Comparison of ENCODE assay signal across 1 cellular context in the genomic region with DNA sequence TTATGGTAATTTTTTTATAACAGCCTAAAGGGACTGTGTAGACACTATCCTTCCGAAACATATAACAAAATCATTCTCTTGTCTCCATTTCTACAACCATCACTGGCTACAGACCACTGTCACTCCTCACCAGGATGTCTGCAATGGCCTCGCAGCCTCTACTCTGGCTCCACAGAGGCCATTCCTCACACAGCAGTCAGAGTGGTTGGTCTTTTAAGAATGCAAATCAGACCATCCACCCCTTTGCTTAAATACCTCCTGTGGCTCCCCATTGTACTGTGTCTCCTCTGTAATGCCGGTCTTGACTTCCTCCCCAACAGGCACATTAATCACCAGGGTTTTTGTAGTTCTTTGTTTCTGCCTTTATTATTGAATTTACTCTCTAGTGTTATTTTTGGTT.
TF ChIP-seq lines count a peak whose summit lies in the region.

No MANE protein-coding gene starts in this region.

TF ChIP-seq in GM23338, 12 proteins besides CTCF, POLR2A, EP300 and RAD21 (continued from another document):
- TF ChIP-seq, protein P1, sequence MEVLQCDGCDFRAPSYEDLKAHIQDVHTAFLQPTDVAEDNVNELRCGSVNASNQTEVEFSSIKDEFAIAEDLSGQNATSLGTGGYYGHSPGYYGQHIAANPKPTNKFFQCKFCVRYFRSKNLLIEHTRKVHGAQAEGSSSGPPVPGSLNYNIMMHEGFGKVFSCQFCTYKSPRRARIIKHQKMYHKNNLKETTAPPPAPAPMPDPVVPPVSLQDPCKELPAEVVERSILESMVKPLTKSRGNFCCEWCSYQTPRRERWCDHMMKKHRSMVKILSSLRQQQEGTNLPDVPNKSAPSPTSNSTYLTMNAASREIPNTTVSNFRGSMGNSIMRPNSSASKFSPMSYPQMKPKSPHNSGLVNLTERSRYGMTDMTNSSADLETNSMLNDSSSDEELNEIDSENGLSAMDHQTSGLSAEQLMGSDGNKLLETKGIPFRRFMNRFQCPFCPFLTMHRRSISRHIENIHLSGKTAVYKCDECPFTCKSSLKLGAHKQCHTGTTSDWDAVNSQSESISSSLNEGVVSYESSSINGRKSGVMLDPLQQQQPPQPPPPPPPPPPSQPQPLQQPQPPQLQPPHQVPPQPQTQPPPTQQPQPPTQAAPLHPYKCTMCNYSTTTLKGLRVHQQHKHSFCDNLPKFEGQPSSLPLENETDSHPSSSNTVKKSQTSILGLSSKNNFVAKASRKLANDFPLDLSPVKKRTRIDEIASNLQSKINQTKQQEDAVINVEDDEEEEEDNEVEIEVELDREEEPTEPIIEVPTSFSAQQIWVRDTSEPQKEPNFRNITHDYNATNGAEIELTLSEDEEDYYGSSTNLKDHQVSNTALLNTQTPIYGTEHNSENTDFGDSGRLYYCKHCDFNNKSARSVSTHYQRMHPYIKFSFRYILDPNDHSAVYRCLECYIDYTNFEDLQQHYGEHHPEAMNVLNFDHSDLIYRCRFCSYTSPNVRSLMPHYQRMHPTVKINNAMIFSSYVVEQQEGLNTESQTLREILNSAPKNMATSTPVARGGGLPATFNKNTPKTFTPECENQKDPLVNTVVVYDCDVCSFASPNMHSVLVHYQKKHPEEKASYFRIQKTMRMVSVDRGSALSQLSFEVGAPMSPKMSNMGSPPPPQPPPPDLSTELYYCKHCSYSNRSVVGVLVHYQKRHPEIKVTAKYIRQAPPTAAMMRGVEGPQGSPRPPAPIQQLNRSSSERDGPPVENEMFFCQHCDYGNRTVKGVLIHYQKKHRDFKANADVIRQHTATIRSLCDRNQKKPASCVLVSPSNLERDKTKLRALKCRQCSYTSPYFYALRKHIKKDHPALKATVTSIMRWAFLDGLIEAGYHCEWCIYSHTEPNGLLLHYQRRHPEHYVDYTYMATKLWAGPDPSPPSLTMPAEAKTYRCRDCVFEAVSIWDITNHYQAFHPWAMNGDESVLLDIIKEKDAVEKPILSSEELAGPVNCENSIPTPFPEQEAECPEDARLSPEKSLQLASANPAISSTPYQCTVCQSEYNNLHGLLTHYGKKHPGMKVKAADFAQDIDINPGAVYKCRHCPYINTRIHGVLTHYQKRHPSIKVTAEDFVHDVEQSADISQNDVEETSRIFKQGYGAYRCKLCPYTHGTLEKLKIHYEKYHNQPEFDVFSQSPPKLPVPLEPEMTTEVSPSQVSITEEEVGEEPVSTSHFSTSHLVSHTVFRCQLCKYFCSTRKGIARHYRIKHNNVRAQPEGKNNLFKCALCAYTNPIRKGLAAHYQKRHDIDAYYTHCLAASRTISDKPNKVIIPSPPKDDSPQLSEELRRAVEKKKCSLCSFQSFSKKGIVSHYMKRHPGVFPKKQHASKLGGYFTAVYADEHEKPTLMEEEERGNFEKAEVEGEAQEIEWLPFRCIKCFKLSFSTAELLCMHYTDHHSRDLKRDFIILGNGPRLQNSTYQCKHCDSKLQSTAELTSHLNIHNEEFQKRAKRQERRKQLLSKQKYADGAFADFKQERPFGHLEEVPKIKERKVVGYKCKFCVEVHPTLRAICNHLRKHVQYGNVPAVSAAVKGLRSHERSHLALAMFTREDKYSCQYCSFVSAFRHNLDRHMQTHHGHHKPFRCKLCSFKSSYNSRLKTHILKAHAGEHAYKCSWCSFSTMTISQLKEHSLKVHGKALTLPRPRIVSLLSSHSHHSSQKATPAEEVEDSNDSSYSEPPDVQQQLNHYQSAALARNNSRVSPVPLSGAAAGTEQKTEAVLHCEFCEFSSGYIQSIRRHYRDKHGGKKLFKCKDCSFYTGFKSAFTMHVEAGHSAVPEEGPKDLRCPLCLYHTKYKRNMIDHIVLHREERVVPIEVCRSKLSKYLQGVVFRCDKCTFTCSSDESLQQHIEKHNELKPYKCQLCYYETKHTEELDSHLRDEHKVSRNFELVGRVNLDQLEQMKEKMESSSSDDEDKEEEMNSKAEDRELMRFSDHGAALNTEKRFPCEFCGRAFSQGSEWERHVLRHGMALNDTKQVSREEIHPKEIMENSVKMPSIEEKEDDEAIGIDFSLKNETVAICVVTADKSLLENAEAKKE (CRISPR knock-in tag; IDR thresholded peaks at IDR 0.05) = peak; percentile 97
TF ChIP-seq in GM23338: peak in this region for 6.
